In the genomic region with DNA sequence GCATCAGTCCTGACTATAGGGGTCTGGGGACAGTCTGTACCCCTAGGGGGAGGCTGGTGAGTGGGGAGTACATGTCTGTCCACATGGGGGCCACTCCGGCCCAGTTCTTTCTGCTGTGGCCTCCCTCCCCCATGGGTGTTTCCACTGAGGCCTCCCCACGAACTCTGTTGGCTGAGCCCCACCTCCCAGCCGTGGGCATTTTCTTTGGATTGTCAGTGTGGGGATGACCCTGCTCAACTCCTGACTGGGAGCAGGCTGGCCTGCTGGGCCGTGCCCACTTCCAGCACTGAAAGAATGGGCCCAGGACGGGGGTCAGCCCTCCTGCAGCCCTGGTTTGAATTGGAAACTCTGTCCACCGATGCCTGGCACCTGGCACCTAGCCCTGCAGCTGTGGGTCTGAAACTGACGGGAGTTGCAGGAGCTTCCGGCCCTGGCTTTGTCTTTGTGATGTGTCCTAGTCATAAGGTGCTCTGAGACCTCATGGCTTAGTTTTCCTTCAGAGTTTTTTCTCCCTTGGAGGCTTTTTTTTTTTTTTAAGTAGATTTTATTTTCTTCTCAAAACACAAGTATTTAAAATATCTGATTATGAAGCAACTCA, we compare ENCODE assay signal across 2 cellular contexts.
TF ChIP-seq lines count a peak whose summit lies in the region.

No MANE protein-coding gene starts in this region.

TF ChIP-seq in A549, 52 proteins besides CTCF, POLR2A, EP300 and RAD21 (continued from another document):
- TF ChIP-seq SREBF2 (IDR thresholded peaks at IDR 0.05) (no peak), HOXB13 (CRISPR knock-in tag; IDR thresholded peaks at IDR 0.05; ENCODE audit: low read depth) (no peak), KDM5A (IDR thresholded peaks at IDR 0.05) (no peak), NR3C1 (IDR thresholded peaks at IDR 0.05) (no peak), RNF2 (IDR thresholded peaks at IDR 0.05; ENCODE audit: borderline replicate concordance, low read depth) (no peak), MYC (IDR thresholded peaks at IDR 0.05; ENCODE audit: borderline replicate concordance, low read length) (no peak), CHD2 (IDR thresholded peaks at IDR 0.05; ENCODE audit: low read length, partially characterized antibody) (no peak), EHMT2 (IDR thresholded peaks at IDR 0.05; ENCODE audit: low read depth) (no peak), EHF (CRISPR knock-in tag; IDR thresholded peaks at IDR 0.05) (no peak), MAZ (IDR thresholded peaks at IDR 0.05; ENCODE audit: borderline replicate concordance, low read depth, low read length) (no peak), MAFK (IDR thresholded peaks at IDR 0.05; ENCODE audit: partially characterized antibody) (no peak), KDM1A (IDR thresholded peaks at IDR 0.05; ENCODE audit: low read depth) (no peak), HOXB5 (CRISPR knock-in tag; IDR thresholded peaks at IDR 0.05) (no peak), FOSL2 (IDR thresholded peaks at IDR 0.05) (no peak), FOSL2 (CRISPR knock-in tag; IDR thresholded peaks at IDR 0.05) (no peak)
- TF ChIP-seq, protein P1, sequence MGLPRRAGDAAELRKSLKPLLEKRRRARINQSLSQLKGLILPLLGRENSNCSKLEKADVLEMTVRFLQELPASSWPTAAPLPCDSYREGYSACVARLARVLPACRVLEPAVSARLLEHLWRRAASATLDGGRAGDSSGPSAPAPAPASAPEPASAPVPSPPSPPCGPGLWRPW (IDR thresholded peaks at IDR 0.05), result no peak
- TF ChIP-seq, protein P2, sequence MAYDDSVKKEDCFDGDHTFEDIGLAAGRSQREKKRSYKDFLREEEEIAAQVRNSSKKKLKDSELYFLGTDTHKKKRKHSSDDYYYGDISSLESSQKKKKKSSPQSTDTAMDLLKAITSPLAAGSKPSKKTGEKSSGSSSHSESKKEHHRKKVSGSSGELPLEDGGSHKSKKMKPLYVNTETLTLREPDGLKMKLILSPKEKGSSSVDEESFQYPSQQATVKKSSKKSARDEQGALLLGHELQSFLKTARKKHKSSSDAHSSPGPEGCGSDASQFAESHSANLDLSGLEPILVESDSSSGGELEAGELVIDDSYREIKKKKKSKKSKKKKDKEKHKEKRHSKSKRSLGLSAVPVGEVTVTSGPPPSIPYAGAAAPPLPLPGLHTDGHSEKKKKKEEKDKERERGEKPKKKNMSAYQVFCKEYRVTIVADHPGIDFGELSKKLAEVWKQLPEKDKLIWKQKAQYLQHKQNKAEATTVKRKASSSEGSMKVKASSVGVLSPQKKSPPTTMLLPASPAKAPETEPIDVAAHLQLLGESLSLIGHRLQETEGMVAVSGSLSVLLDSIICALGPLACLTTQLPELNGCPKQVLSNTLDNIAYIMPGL (CRISPR knock-in tag; IDR thresholded peaks at IDR 0.05; ENCODE audit: borderline replicate concordance), result no peak

TF ChIP-seq in GM23338, 12 proteins besides CTCF, POLR2A, EP300 and RAD21 (continued from another document):
- TF ChIP-seq, protein P3, sequence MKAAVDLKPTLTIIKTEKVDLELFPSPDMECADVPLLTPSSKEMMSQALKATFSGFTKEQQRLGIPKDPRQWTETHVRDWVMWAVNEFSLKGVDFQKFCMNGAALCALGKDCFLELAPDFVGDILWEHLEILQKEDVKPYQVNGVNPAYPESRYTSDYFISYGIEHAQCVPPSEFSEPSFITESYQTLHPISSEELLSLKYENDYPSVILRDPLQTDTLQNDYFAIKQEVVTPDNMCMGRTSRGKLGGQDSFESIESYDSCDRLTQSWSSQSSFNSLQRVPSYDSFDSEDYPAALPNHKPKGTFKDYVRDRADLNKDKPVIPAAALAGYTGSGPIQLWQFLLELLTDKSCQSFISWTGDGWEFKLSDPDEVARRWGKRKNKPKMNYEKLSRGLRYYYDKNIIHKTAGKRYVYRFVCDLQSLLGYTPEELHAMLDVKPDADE (IDR thresholded peaks at IDR 0.05), result no peak
- no peak for TF ChIP-seq JUNB (IDR thresholded peaks at IDR 0.05; ENCODE audit: unreplicated experiment)
- TF ChIP-seq, protein P4, sequence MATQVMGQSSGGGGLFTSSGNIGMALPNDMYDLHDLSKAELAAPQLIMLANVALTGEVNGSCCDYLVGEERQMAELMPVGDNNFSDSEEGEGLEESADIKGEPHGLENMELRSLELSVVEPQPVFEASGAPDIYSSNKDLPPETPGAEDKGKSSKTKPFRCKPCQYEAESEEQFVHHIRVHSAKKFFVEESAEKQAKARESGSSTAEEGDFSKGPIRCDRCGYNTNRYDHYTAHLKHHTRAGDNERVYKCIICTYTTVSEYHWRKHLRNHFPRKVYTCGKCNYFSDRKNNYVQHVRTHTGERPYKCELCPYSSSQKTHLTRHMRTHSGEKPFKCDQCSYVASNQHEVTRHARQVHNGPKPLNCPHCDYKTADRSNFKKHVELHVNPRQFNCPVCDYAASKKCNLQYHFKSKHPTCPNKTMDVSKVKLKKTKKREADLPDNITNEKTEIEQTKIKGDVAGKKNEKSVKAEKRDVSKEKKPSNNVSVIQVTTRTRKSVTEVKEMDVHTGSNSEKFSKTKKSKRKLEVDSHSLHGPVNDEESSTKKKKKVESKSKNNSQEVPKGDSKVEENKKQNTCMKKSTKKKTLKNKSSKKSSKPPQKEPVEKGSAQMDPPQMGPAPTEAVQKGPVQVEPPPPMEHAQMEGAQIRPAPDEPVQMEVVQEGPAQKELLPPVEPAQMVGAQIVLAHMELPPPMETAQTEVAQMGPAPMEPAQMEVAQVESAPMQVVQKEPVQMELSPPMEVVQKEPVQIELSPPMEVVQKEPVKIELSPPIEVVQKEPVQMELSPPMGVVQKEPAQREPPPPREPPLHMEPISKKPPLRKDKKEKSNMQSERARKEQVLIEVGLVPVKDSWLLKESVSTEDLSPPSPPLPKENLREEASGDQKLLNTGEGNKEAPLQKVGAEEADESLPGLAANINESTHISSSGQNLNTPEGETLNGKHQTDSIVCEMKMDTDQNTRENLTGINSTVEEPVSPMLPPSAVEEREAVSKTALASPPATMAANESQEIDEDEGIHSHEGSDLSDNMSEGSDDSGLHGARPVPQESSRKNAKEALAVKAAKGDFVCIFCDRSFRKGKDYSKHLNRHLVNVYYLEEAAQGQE (IDR thresholded peaks at IDR 0.05; ENCODE audit: unreplicated experiment), result no peak
- TF ChIP-seq, protein P5, sequence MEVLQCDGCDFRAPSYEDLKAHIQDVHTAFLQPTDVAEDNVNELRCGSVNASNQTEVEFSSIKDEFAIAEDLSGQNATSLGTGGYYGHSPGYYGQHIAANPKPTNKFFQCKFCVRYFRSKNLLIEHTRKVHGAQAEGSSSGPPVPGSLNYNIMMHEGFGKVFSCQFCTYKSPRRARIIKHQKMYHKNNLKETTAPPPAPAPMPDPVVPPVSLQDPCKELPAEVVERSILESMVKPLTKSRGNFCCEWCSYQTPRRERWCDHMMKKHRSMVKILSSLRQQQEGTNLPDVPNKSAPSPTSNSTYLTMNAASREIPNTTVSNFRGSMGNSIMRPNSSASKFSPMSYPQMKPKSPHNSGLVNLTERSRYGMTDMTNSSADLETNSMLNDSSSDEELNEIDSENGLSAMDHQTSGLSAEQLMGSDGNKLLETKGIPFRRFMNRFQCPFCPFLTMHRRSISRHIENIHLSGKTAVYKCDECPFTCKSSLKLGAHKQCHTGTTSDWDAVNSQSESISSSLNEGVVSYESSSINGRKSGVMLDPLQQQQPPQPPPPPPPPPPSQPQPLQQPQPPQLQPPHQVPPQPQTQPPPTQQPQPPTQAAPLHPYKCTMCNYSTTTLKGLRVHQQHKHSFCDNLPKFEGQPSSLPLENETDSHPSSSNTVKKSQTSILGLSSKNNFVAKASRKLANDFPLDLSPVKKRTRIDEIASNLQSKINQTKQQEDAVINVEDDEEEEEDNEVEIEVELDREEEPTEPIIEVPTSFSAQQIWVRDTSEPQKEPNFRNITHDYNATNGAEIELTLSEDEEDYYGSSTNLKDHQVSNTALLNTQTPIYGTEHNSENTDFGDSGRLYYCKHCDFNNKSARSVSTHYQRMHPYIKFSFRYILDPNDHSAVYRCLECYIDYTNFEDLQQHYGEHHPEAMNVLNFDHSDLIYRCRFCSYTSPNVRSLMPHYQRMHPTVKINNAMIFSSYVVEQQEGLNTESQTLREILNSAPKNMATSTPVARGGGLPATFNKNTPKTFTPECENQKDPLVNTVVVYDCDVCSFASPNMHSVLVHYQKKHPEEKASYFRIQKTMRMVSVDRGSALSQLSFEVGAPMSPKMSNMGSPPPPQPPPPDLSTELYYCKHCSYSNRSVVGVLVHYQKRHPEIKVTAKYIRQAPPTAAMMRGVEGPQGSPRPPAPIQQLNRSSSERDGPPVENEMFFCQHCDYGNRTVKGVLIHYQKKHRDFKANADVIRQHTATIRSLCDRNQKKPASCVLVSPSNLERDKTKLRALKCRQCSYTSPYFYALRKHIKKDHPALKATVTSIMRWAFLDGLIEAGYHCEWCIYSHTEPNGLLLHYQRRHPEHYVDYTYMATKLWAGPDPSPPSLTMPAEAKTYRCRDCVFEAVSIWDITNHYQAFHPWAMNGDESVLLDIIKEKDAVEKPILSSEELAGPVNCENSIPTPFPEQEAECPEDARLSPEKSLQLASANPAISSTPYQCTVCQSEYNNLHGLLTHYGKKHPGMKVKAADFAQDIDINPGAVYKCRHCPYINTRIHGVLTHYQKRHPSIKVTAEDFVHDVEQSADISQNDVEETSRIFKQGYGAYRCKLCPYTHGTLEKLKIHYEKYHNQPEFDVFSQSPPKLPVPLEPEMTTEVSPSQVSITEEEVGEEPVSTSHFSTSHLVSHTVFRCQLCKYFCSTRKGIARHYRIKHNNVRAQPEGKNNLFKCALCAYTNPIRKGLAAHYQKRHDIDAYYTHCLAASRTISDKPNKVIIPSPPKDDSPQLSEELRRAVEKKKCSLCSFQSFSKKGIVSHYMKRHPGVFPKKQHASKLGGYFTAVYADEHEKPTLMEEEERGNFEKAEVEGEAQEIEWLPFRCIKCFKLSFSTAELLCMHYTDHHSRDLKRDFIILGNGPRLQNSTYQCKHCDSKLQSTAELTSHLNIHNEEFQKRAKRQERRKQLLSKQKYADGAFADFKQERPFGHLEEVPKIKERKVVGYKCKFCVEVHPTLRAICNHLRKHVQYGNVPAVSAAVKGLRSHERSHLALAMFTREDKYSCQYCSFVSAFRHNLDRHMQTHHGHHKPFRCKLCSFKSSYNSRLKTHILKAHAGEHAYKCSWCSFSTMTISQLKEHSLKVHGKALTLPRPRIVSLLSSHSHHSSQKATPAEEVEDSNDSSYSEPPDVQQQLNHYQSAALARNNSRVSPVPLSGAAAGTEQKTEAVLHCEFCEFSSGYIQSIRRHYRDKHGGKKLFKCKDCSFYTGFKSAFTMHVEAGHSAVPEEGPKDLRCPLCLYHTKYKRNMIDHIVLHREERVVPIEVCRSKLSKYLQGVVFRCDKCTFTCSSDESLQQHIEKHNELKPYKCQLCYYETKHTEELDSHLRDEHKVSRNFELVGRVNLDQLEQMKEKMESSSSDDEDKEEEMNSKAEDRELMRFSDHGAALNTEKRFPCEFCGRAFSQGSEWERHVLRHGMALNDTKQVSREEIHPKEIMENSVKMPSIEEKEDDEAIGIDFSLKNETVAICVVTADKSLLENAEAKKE (CRISPR knock-in tag; IDR thresholded peaks at IDR 0.05), result no peak
- TF ChIP-seq NANOG (IDR thresholded peaks at IDR 0.05; ENCODE audit: borderline replicate concordance), result no peak
- no peak for TF ChIP-seq POLR2AphosphoS5 (IDR thresholded peaks at IDR 0.05; ENCODE audit: low read depth)
- no peak for TF ChIP-seq CREB1 (CRISPR knock-in tag; IDR thresholded peaks at IDR 0.05; ENCODE audit: low read depth)
- no peak for TF ChIP-seq ZNF114 (CRISPR knock-in tag; IDR thresholded peaks at IDR 0.05)
- no peak for TF ChIP-seq ZNF331 (CRISPR knock-in tag; IDR thresholded peaks at IDR 0.05; ENCODE audit: low read depth)
TF ChIP-seq in GM23338: peak in this region for 0.
